In genomic region chr4:103011378-103012025, GRCh38 we compare ENCODE assay signal across 11 cellular contexts. TPM values are rescaled to one million over a fixed set of nuclear protein-coding genes. Genes with fewer than 3 reads are reported as not detected.
A peak's percentile ranks its signal among the peaks of the same experiment; 100 is the strongest.
DNase-seq lines count a peak whose midpoint lies in the region; ATAC-seq and TF ChIP-seq lines count a peak whose summit lies in the region.
"Had no signal": no experiment of that assay in that cellular context is flagged by ENCODE, and none has a peak within 500 bp of the region (broad histone marks: within the 10 kb centered on the region; RNA-seq: fewer than 3 reads in every experiment).

No MANE protein-coding gene starts in this region.

- H3K4me3 ChIP-seq in HFF-Myc (replicated peaks; ENCODE audit: low read depth, low read length): no peak overlapping the region

- no peaks in the 10 kb centered on the region for H3K9me3 Mint-ChIP-seq in brain
- H3K9me3 Mint-ChIP-seq in stimulated activated effector memory CD8-positive, alpha-beta T cell treated with anti-CD3 and anti-CD28 coated beads, Interleukin-12 subunit alpha, Interleukin-12 subunit beta, amount 100 ng/mL, for 72 hours: no peaks in the 10 kb centered on the region
- H3K9me3 Mint-ChIP-seq in effector memory CD8-positive, alpha-beta T cell: no peaks in the 10 kb centered on the region
- H3K9me3 Mint-ChIP-seq: activated T-cell treated with anti-CD3 and anti-CD28 coated beads, Interleukin-2, amount 50 U/mL, for 4 hours had no signal

- no peaks in the 10 kb centered on the region for H3K27me3 Mint-ChIP-seq in brain
- H3K27me3 Mint-ChIP-seq in effector memory CD8-positive, alpha-beta T cell: no peaks in the 10 kb centered on the region

- TF ChIP-seq CTCF in HFF-Myc (IDR thresholded peaks at IDR 0.05; ENCODE audit: low read depth, low read length, missing control alignments) (no peak), brain (conservative IDR thresholded peaks at IDR 0.05) (no peak)

- H3K27ac Mint-ChIP-seq in brain: peak overlapping the region in 3 of 5 experiments; percentile 54 to 80 (median 61)
- H3K27ac Mint-ChIP-seq in stimulated activated effector memory CD8-positive, alpha-beta T cell treated with anti-CD3 and anti-CD28 coated beads, Interleukin-12 subunit alpha, Interleukin-12 subunit beta, amount 100 ng/mL, for 72 hours: no peak overlapping the region
- no peak overlapping the region for H3K27ac Mint-ChIP-seq in effector memory CD8-positive, alpha-beta T cell

- no peaks in the 10 kb centered on the region for H3K36me3 Mint-ChIP-seq in brain
- no peaks in the 10 kb centered on the region for H3K36me3 Mint-ChIP-seq in stimulated activated effector memory CD8-positive, alpha-beta T cell treated with anti-CD3 and anti-CD28 coated beads, Interleukin-12 subunit alpha, Interleukin-12 subunit beta, amount 100 ng/mL, for 72 hours
- H3K36me3 Mint-ChIP-seq in effector memory CD8-positive, alpha-beta T cell (ENCODE audit: insufficient read depth): no peaks in the 10 kb centered on the region

- H3K4me1 Mint-ChIP-seq in brain: peaks cover 14% of the 10 kb centered on the region
- H3K4me1 Mint-ChIP-seq in stimulated activated effector memory CD8-positive, alpha-beta T cell treated with anti-CD3 and anti-CD28 coated beads, Interleukin-12 subunit alpha, Interleukin-12 subunit beta, amount 100 ng/mL, for 72 hours: no peaks in the 10 kb centered on the region
- H3K4me1 Mint-ChIP-seq in effector memory CD8-positive, alpha-beta T cell (ENCODE audit: low read depth in 2 of 2): no peaks in the 10 kb centered on the region

- no peak overlapping the region for H3K4me3 Mint-ChIP-seq in brain
- H3K4me3 Mint-ChIP-seq in stimulated activated effector memory CD8-positive, alpha-beta T cell treated with anti-CD3 and anti-CD28 coated beads, Interleukin-12 subunit alpha, Interleukin-12 subunit beta, amount 100 ng/mL, for 72 hours: no peak overlapping the region
- no peak overlapping the region for H3K4me3 Mint-ChIP-seq in effector memory CD8-positive, alpha-beta T cell
- H3K4me3 Mint-ChIP-seq: activated T-cell treated with anti-CD3 and anti-CD28 coated beads, Interleukin-2, amount 50 U/mL, for 4 hours had no signal

- DNase-seq in HFF-Myc (ENCODE audit: extremely low read depth, low read depth) (peak; percentile 32), iris pigment epithelial cell (ENCODE audit: low read depth) (peak; percentile 51), SKM-1 (lab: John Stamatoyannopoulos, UW; ENCODE audit: unreplicated experiment) (no peak), iPS-NIHi11 (ENCODE audit: low spot score) (no peak)
- no peak for DNase-seq in stimulated activated effector memory CD8-positive, alpha-beta T cell treated with anti-CD3 and anti-CD28 coated beads, Interleukin-12 subunit alpha, Interleukin-12 subunit beta, amount 100 ng/mL, for 72 hours (ENCODE audit: low spot score in 2 of 2)
- no peak for DNase-seq in effector memory CD8-positive, alpha-beta T cell
- DNase-seq: activated T-cell treated with anti-CD3 and anti-CD28 coated beads, Interleukin-2, amount 50 U/mL, for 4 hours; DMS79; SHP77 had no signal

- peak; percentile 45 for ATAC-seq in stimulated activated effector memory CD8-positive, alpha-beta T cell treated with anti-CD3 and anti-CD28 coated beads, Interleukin-12 subunit alpha, Interleukin-12 subunit beta, amount 100 ng/mL, for 72 hours
- no peak for ATAC-seq in HG03196 (IDR thresholded peaks at IDR 0.05; ENCODE audit: unreplicated experiment)
- no peak for ATAC-seq in effector memory CD8-positive, alpha-beta T cell (replicated peaks)
- ATAC-seq: activated T-cell treated with anti-CD3 and anti-CD28 coated beads, Interleukin-2, amount 50 U/mL, for 4 hours had no signal

RNA-seq across cellular contexts. Expression of gene SLC9B1, which starts 8.0 kb away (rescaled TPM):
- polyA plus RNA-seq in brain (ENCODE audit: insufficient read depth, low read depth, low replicate concordance): 1.2 TPM

Comparison
In these comparisons a context has a peak if more than half of its experiments do, and no peak if none do; other contexts are left out.
1. DNase-seq: peak in HFF-Myc (single experiment) and iris pigment epithelial cell (single experiment); none in stimulated activated effector memory CD8-positive, alpha-beta T cell treated with anti-CD3 and anti-CD28 coated beads, Interleukin-12 subunit alpha, Interleukin-12 subunit beta, amount 100 ng/mL, for 72 hours (0 of 2), SKM-1 (single experiment), iPS-NIHi11 (single experiment) and effector memory CD8-positive, alpha-beta T cell (0 of 3).
2. H3K27ac Mint-ChIP-seq: peak in brain (3 of 5); none in stimulated activated effector memory CD8-positive, alpha-beta T cell treated with anti-CD3 and anti-CD28 coated beads, Interleukin-12 subunit alpha, Interleukin-12 subunit beta, amount 100 ng/mL, for 72 hours (single experiment) and effector memory CD8-positive, alpha-beta T cell (0 of 2).